ENCODE assay signal across 1 cellular context in genomic region chr16:70467113-70467512, GRCh38.
TF ChIP-seq lines count a peak whose summit lies in the region.

No MANE protein-coding gene starts in this region.

TF ChIP-seq in H1, 55 proteins besides CTCF, POLR2A, EP300 and RAD21:
- TF ChIP-seq SP1 (IDR thresholded peaks at IDR 0.05; ENCODE audit: low read depth, low read length) (no peak), SUZ12 (IDR thresholded peaks at IDR 0.05; ENCODE audit: low read length) (no peak), KDM1A (IDR thresholded peaks at IDR 0.05; ENCODE audit: borderline replicate concordance, low read length) (no peak), SIN3A (conservative IDR thresholded peaks at IDR 0.05 in 1 of 2, IDR thresholded peaks at IDR 0.05 in 1 of 2; ENCODE audit: low read depth in 1 of 2, low read length in 2 of 2) (no peak), E2F6 (IDR thresholded peaks at IDR 0.05) (no peak), TAF7 (optimal IDR thresholded peaks at IDR 0.05; ENCODE audit: borderline replicate concordance, low read depth, low read length) (no peak), FOSL1 (IDR thresholded peaks at IDR 0.05; ENCODE audit: insufficient read depth, low read depth, low read length) (no peak), CBX8 (IDR thresholded peaks at IDR 0.05; ENCODE audit: borderline replicate concordance, low read depth, low read length) (no peak), SAP30 (IDR thresholded peaks at IDR 0.05; ENCODE audit: insufficient read depth, insufficient replicate concordance, low read length) (no peak), TEAD4 (IDR thresholded peaks at IDR 0.05; ENCODE audit: low read depth, low read length) (no peak), JUND (IDR thresholded peaks at IDR 0.05; ENCODE audit: low read length) (no peak), RXRA (IDR thresholded peaks at IDR 0.05; ENCODE audit: insufficient read depth, low read depth, low read length) (no peak), RNF2 (IDR thresholded peaks at IDR 0.05; ENCODE audit: borderline replicate concordance, low read depth, low read length, missing control alignments, poor library complexity, severe bottlenecking) (no peak), MAX (IDR thresholded peaks at IDR 0.05) (no peak), NRF1 (IDR thresholded peaks at IDR 0.05; ENCODE audit: low read depth, low read length) (no peak), BACH1 (IDR thresholded peaks at IDR 0.05; ENCODE audit: low read length) (no peak), SRF (IDR thresholded peaks at IDR 0.05; ENCODE audit: low read depth, low read length) (no peak)
